Comparison of ENCODE assay signal across 1 cellular context in the genomic region with DNA sequence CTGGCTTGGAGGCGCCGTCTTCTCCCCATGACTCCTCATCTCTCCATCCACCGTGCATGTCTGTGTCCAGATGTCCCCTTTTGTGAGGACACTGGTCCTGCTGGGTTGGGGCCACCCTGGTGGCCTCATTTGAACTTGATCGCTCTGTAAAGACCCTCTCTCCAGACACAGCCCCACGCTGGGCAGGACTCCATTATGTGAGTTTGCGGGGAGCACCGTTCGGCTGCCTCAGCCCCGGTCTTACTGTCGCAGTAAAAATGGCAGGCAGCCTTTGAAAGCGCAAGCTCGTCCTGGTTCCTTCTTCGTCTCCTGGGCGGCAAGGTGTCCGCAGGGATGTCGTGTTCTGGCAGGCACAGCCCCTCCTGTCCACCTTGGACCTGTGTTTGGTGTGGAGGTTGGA.
TF ChIP-seq lines count a peak whose summit lies in the region.

No MANE protein-coding gene starts in this region.

TF ChIP-seq in HepG2, 621 proteins besides CTCF, POLR2A, EP300 and RAD21 (continued from another document):
- TF ChIP-seq, protein P1, sequence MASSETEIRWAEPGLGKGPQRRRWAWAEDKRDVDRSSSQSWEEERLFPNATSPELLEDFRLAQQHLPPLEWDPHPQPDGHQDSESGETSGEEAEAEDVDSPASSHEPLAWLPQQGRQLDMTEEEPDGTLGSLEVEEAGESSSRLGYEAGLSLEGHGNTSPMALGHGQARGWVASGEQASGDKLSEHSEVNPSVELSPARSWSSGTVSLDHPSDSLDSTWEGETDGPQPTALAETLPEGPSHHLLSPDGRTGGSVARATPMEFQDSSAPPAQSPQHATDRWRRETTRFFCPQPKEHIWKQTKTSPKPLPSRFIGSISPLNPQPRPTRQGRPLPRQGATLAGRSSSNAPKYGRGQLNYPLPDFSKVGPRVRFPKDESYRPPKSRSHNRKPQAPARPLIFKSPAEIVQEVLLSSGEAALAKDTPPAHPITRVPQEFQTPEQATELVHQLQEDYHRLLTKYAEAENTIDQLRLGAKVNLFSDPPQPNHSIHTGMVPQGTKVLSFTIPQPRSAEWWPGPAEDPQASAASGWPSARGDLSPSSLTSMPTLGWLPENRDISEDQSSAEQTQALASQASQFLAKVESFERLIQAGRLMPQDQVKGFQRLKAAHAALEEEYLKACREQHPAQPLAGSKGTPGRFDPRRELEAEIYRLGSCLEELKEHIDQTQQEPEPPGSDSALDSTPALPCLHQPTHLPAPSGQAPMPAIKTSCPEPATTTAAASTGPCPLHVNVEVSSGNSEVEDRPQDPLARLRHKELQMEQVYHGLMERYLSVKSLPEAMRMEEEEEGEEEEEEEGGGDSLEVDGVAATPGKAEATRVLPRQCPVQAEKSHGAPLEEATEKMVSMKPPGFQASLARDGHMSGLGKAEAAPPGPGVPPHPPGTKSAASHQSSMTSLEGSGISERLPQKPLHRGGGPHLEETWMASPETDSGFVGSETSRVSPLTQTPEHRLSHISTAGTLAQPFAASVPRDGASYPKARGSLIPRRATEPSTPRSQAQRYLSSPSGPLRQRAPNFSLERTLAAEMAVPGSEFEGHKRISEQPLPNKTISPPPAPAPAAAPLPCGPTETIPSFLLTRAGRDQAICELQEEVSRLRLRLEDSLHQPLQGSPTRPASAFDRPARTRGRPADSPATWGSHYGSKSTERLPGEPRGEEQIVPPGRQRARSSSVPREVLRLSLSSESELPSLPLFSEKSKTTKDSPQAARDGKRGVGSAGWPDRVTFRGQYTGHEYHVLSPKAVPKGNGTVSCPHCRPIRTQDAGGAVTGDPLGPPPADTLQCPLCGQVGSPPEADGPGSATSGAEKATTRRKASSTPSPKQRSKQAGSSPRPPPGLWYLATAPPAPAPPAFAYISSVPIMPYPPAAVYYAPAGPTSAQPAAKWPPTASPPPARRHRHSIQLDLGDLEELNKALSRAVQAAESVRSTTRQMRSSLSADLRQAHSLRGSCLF (CRISPR knock-in tag; IDR thresholded peaks at IDR 0.05; ENCODE audit: borderline replicate concordance) = no peak
- TF ChIP-seq MAFG (CRISPR knock-in tag; IDR thresholded peaks at IDR 0.05) = no peak
- TF ChIP-seq ATF5 (CRISPR knock-in tag; IDR thresholded peaks at IDR 0.05; ENCODE audit: low read depth) = no peak
- no peak for TF ChIP-seq ZSCAN31 (CRISPR knock-in tag; IDR thresholded peaks at IDR 0.05; ENCODE audit: low read depth)
TF ChIP-seq in HepG2: peak in this region for 0.
